19 cellular contexts compared by ENCODE assay signal in genomic region chr11:15280393-15280792, GRCh38.
A peak's percentile ranks its signal among the peaks of the same experiment; 100 is the strongest.
DNase-seq lines count a peak whose midpoint lies in the region; ATAC-seq and TF ChIP-seq lines count a peak whose summit lies in the region.
"Had no signal": no experiment of that assay in that cellular context is flagged by ENCODE, and none has a peak within 500 bp of the region (broad histone marks: within the 10 kb centered on the region; RNA-seq: fewer than 3 reads in every experiment).

No MANE protein-coding gene starts in this region.

- ATAC-seq in GM21390 (IDR thresholded peaks at IDR 0.05; ENCODE audit: unreplicated experiment): peak; percentile 67
- ATAC-seq in HG02938 (IDR thresholded peaks at IDR 0.05; ENCODE audit: unreplicated experiment): peak; percentile 65
- ATAC-seq in HG03521 (IDR thresholded peaks at IDR 0.05; ENCODE audit: unreplicated experiment): peak; percentile 46
- ATAC-seq: T-helper 17 cell had no signal

- peak; percentile 30 for DNase-seq in GM12865 (ENCODE audit: low read depth)
- no peak for DNase-seq in neuronal stem cell (ENCODE audit: low spot score)
- DNase-seq in activated T-cell treated with anti-CD3 and anti-CD28 coated beads, Interleukin-2, amount 50 U/mL, for 1 hour: no peak
- no peak for DNase-seq in NCI-H2029 (lab: John Stamatoyannopoulos, UW)
- no peak for DNase-seq in globus pallidus (ENCODE audit: low spot score)
- DNase-seq: 8988T; Calu3; CD4-positive, alpha-beta memory T cell; DMS53; HFFc6; NCI-H1436; NCI-H2029 treated with DMSO at 0.1 percent for 48 hours; NCI-H2171 treated with DMSO at 0.1 percent for 48 hours; NCI-H748 treated with DMSO at 0.1 percent for 48 hours; RPMI8226; T-helper 17 cell had no signal

- no peak overlapping the region for H3K27ac ChIP-seq in neuronal stem cell (replicated peaks; ENCODE audit: low read length)

- no peak overlapping the region for H2BK120ac ChIP-seq in neuronal stem cell (ENCODE audit: low read depth, low read length)

- no peak overlapping the region for H3K9ac ChIP-seq in neuronal stem cell (ENCODE audit: low read depth, low read length, poor library complexity)

- H3K27me3 ChIP-seq in neuronal stem cell (ENCODE audit: control insufficient read depth in 3 of 3, insufficient read depth in 3 of 3, low read depth in 1 of 3, low read length in 3 of 3): no peaks in the 10 kb centered on the region

- H2AK5ac ChIP-seq in neuronal stem cell (ENCODE audit: low read depth, low read length): no peak overlapping the region

- H4K8ac ChIP-seq in neuronal stem cell (ENCODE audit: low read depth, low read length): no peak overlapping the region

- H3K23ac ChIP-seq in neuronal stem cell (ENCODE audit: low read depth, low read length, poor library complexity): no peak overlapping the region

- no peak for TF ChIP-seq CTCF in GM12865 (IDR thresholded peaks at IDR 0.05; ENCODE audit: insufficient read depth, low read depth, low read length, missing control alignments)

- H3K36me3 ChIP-seq in neuronal stem cell (replicated peaks in 1 of 2; ENCODE audit: control insufficient read depth in 2 of 2, insufficient read depth in 2 of 2, low read length in 2 of 2): no peaks in the 10 kb centered on the region

- no peak overlapping the region for H3K4me2 ChIP-seq in neuronal stem cell (ENCODE audit: insufficient read depth, low read length, poor library complexity, severe bottlenecking)

- no peak overlapping the region for H4K91ac ChIP-seq in neuronal stem cell (ENCODE audit: low read depth, low read length, poor library complexity)

- no peaks in the 10 kb centered on the region for H3K9me3 ChIP-seq in neuronal stem cell (replicated peaks in 1 of 2; ENCODE audit: control insufficient read depth in 2 of 2, insufficient read depth in 1 of 2, low read depth in 1 of 2, low read length in 2 of 2)

- H2BK12ac ChIP-seq in neuronal stem cell (ENCODE audit: low read length): no peak overlapping the region

- no peak overlapping the region for H3K4ac ChIP-seq in neuronal stem cell (ENCODE audit: low read length)

- no peak overlapping the region for H2BK15ac ChIP-seq in neuronal stem cell (ENCODE audit: low read length)

- no peak overlapping the region for H3K18ac ChIP-seq in neuronal stem cell (ENCODE audit: low read length)

- no peak overlapping the region for H2BK5ac ChIP-seq in neuronal stem cell (ENCODE audit: low read length)

- H3K4me1 ChIP-seq in neuronal stem cell (ENCODE audit: control insufficient read depth in 2 of 2, insufficient read depth in 1 of 2, low read depth in 1 of 2, low read length in 2 of 2): peaks cover 0 to 5% of the 10 kb centered on the region in 2 donors

- H3K4me3 ChIP-seq in GM12865 (ENCODE audit: low read depth, low read length) (no peak overlapping the region), neuronal stem cell (ENCODE audit: low read length in 2 of 2) (no peak overlapping the region)

- no peaks in the 10 kb centered on the region for H3K79me1 ChIP-seq in neuronal stem cell (ENCODE audit: low read depth, low read length)

- no peak overlapping the region for H3K14ac ChIP-seq in neuronal stem cell (ENCODE audit: low read length)

- H2AFZ ChIP-seq in neuronal stem cell (ENCODE audit: low read length): no peak overlapping the region
